In the genomic region with DNA sequence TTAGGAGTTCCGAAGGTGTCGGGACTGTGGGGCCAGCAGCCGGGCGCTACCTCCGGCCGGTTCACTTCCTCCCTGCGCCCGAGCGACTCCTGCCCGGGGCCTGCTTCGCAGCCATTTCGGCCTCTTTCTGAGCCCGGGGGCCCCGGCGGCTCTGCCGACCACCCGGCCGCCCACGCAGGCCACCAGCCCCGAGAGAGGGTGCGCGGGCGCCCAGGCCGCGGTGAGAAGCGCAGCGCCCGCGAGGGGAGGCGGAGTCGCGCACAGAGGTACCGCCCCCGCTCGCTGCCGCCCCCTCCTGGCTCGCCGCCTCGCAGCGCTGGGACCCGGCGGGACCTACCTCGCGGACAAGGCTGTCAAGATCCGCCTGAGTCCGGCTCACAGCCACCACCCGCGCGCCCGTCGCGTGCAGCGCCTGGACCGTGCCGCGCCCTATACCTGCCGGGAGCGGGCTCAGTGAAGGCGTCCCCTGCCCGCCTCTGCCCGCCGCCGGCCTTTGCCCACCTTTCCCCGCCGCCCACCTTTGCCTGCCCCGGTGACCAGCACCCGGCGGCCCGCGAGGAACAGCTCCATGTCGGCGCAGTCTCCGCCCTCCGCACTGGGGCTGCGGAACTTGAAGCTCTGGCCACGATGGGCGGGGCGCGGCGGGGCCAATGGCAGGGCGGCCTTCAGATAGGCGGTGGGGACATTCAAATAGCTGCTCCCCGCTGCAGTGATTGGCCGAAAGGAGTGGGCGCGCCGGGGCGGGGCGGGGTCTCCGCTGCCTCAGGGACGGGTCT, we compare ENCODE assay signal across 8 cellular contexts. TPM values are rescaled to one million over a fixed set of nuclear protein-coding genes. Genes with fewer than 3 reads are reported as not detected.
A peak's percentile ranks its signal among the peaks of the same experiment; 100 is the strongest.
DNase-seq lines count a peak whose midpoint lies in the region; ATAC-seq and TF ChIP-seq lines count a peak whose summit lies in the region.

A gene (minus strand): TSS at position 585 of the 776 bp plus-strand sequence. CDS start 15 bp downstream, at position 570.

- ATAC-seq in GM21619 (IDR thresholded peaks at IDR 0.05; ENCODE audit: unreplicated experiment): peak; percentile 88

- peak within 1 kb of the TSS; percentile 78 to 79 for H3K9ac ChIP-seq in mucosa of rectum (ENCODE audit: low read depth in 1 of 2, low read length in 2 of 2)

- POLR2A ChIA-PET in PC-9 (lab: Charles Lee; ENCODE audit: unreplicated experiment): interaction anchor here (0.5 to 0.9 kb wide), 7 partner anchors 22 to 685 kb away, joined by 4 to 8 read pairs (median 6); a partner anchor contains a TSS

- H3K36me3 ChIP-seq in PC-9 (ENCODE audit: low read depth): no peaks in the 10 kb centered on the region
- H3K36me3 ChIP-seq in mucosa of rectum (ENCODE audit: control insufficient read depth in 2 of 2, insufficient read depth in 2 of 2, low read length in 2 of 2): peaks cover 2 to 4% of the 10 kb centered on the region in 2 donors

- H3K4me2 ChIP-seq in PC-9: peak within 1 kb of the TSS; percentile 90

- BruUV-seq in PC-9 (replicated peaks; lab: Mats Ljungman, UMichigan): no TSS peak

- no peaks in the 10 kb centered on the region for H3K27me3 ChIP-seq in PC-9 (ENCODE audit: insufficient read depth, low read depth)
- no peaks in the 10 kb centered on the region for H3K27me3 ChIP-seq in mucosa of rectum (ENCODE audit: control insufficient read depth in 2 of 2, insufficient read depth in 2 of 2, low read length in 2 of 2)

- H3K4me3 ChIP-seq in PC-9 (peak within 1 kb of the TSS; percentile 66), mucosa of rectum (ENCODE audit: low read length in 2 of 2) (peak within 1 kb of the TSS; percentile 74 to 77)

- peaks cover 4% of the 10 kb centered on the region; the same call in 1 of the 2 replicates for H3F3A ChIP-seq in PC-9 (ENCODE audit: insufficient read depth, low read depth)

- no peaks in the 10 kb centered on the region for H3K9me2 ChIP-seq in PC-9 (ENCODE audit: insufficient read depth)

- no peaks in the 10 kb centered on the region for H3K79me2 ChIP-seq in PC-9 (ENCODE audit: low read depth)

- peak; percentile 61 for TF ChIP-seq CTCF in PC-9 (conservative IDR thresholded peaks at IDR 0.05)

- H3K27ac ChIP-seq in PC-9: no peak within 1 kb of the TSS
- H3K27ac ChIP-seq in epithelial cell of prostate: peak within 1 kb of the TSS; percentile 63
- H3K27ac ChIP-seq in mucosa of rectum (ENCODE audit: low read depth in 2 of 2, low read length in 2 of 2): peak within 1 kb of the TSS; percentile 98 to 99

- H3K4me1 ChIP-seq in PC-9 (replicated peaks; ENCODE audit: insufficient read depth) (0 out of 2 replicates have a peak, but pooled peaks cover 6% of the 10 kb centered on the region), mucosa of rectum (ENCODE audit: control insufficient read depth in 2 of 2, insufficient read depth in 2 of 2, low read length in 2 of 2) (peaks cover 13 to 16% of the 10 kb centered on the region in 2 donors)

- H3K9me3 ChIP-seq in PC-9 (ENCODE audit: insufficient read depth, low read depth) (no peaks in the 10 kb centered on the region), mucosa of rectum (ENCODE audit: control insufficient read depth in 2 of 2, low read length in 2 of 2) (no peaks in the 10 kb centered on the region)

- intact Hi-C loops in PC-9 (cut with micrococcal nuclease; ENCODE audit: unreplicated experiment): loop anchor here (2.0 to 10.0 kb wide), 3 partner anchors 60 to 208 kb away; a partner anchor contains a TSS

- no peaks in the 10 kb centered on the region for H4K20me1 ChIP-seq in PC-9 (ENCODE audit: insufficient read depth)

- H2AFZ ChIP-seq in PC-9: peak within 1 kb of the TSS; percentile 82

- in situ Hi-C loops in KBM-7 (cut with MboI; ENCODE audit: low pct_unique_long_range_greater_than_20kb, low sequenced_read_pairs): no loop called here

- DNase-seq in DMS53 (lab: John Stamatoyannopoulos, UW): peak; percentile 99
- DNase-seq in KBM-7: peak; percentile 97
- DNase-seq in PC-9: peak; percentile 85 to 98
- peak; percentile 93 for DNase-seq in activated T-cell treated with anti-CD3 and anti-CD28 coated beads, Interleukin-2, amount 50 U/mL, for 1 hour
- DNase-seq in epithelial cell of prostate (ENCODE audit: low read depth, low spot score): peak; percentile 80
- DNase-seq in stimulated activated CD8-positive, alpha-beta memory T cell treated with anti-CD3 and anti-CD28 coated beads, Interleukin-4, amount 100 ng/mL, for 48 hours: peak; percentile 97

- CTCF ChIA-PET in PC-9 (lab: Charles Lee): interaction anchor here (0.6 to 1.0 kb wide), 7 partner anchors 15 to 121 kb away, joined by 3 to 10 read pairs (median 3); a partner anchor contains a TSS

RNA-seq across cellular contexts. Expression of the gene that starts here (rescaled TPM):
- total RNA-seq in PC-9 (2021): 120 and 129 TPM in 2 replicates
